Comparison of ENCODE assay signal across 36 cellular contexts in genomic region chr2:222100704-222101103, GRCh38.
"Had no signal": no experiment of that assay in that cellular context is flagged by ENCODE, and none has a peak within 500 bp of the region (broad histone marks: within the 10 kb centered on the region; RNA-seq: fewer than 3 reads in every experiment).

No MANE protein-coding gene starts in this region.

- H3K4me3 Mint-ChIP-seq: activated B cell treated with CpG ODN at 0.5 μM for 24 hours; activated CD4-positive, alpha-beta memory T cell treated with anti-CD3 and anti-CD28 coated beads, Interleukin-2, amount 10 ng/mL, durations not matched to agents 7 days and 5 days; activated CD4-positive, alpha-beta T cell treated with anti-CD3 and anti-CD28 coated beads, Interleukin-2, amount 10 ng/mL, durations not matched to agents 7 days and 5 days; activated CD8-positive, alpha-beta memory T cell treated with anti-CD3 and anti-CD28 coated beads, Interleukin-2, amount 10 ng/mL, durations not matched to agents 7 days and 5 days; activated CD8-positive, alpha-beta T cell treated with anti-CD3 and anti-CD28 coated beads, Interleukin-2, amount 10 ng/mL, durations not matched to agents 7 days and 5 days; activated naive CD4-positive, alpha-beta T cell treated with anti-CD3 and anti-CD28 coated beads, Interleukin-2, amount 10 ng/mL, durations not matched to agents 7 days and 5 days; activated naive CD4-positive, alpha-beta T cell treated with anti-CD3 and anti-CD28 coated beads, Interleukin-2, amount 50 U/mL, for 24 hours; activated naive CD8-positive, alpha-beta T cell; activated naive CD8-positive, alpha-beta T cell treated with anti-CD3 and anti-CD28 coated beads, Interleukin-2, amount 10 ng/mL, durations not matched to agents 7 days and 5 days; activated naive CD8-positive, alpha-beta T cell treated with anti-CD3 and anti-CD28 coated beads, Interleukin-2, amount 50 U/mL, for 24 hours; activated T-cell treated with anti-CD3 and anti-CD28 coated beads, Interleukin-2, amount 50 U/mL, for 24 hours; T-helper 1 cell treated with Interleukin-12 subunit alpha and Interleukin-12 subunit beta and Interleukin-4 antibody, amounts not matched to agents 30 μg/mL and 1 μg/mL, for 36 hours; T-helper 2 cell treated with Interferon-gamma antibody and Interleukin-4, amounts not matched to agents 5 μg/mL and 100 μg/mL, for 36 hours had no signal

- H3K36me3 Mint-ChIP-seq: activated CD8-positive, alpha-beta memory T cell treated with anti-CD3 and anti-CD28 coated beads, Interleukin-2, amount 10 ng/mL, durations not matched to agents 7 days and 5 days; activated naive CD4-positive, alpha-beta T cell treated with anti-CD3 and anti-CD28 coated beads, Interleukin-2, amount 10 ng/mL, durations not matched to agents 7 days and 5 days; activated naive CD4-positive, alpha-beta T cell treated with anti-CD3 and anti-CD28 coated beads, Interleukin-2, amount 50 U/mL, for 24 hours; activated naive CD8-positive, alpha-beta T cell; activated naive CD8-positive, alpha-beta T cell treated with anti-CD3 and anti-CD28 coated beads, Interleukin-2, amount 10 ng/mL, durations not matched to agents 7 days and 5 days had no signal

- ATAC-seq: activated CD8-positive, alpha-beta memory T cell treated with anti-CD3 and anti-CD28 coated beads, Interleukin-2, amount 10 ng/mL, durations not matched to agents 7 days and 5 days; activated CD8-positive, alpha-beta T cell treated with anti-CD3 and anti-CD28 coated beads, Interleukin-2, amount 10 ng/mL, durations not matched to agents 7 days and 5 days; activated naive CD8-positive, alpha-beta T cell treated with anti-CD3 and anti-CD28 coated beads, Interleukin-2, amount 50 U/mL, for 24 hours; body of pancreas had no signal

- H3K9me3 ChIP-seq: adrenal gland, body of pancreas, breast epithelium had no signal

- DNase-seq: activated B cell treated with CpG ODN at 0.5 μM for 24 hours; activated CD4-positive, alpha-beta memory T cell treated with anti-CD3 and anti-CD28 coated beads, Interleukin-2, amount 10 ng/mL, durations not matched to agents 7 days and 5 days; activated CD4-positive, alpha-beta T cell treated with anti-CD3 and anti-CD28 coated beads for 48 hours; activated CD4-positive, alpha-beta T cell treated with anti-CD3 and anti-CD28 coated beads, Interleukin-2, amount 10 ng/mL, durations not matched to agents 7 days and 5 days; activated CD4-positive, alpha-beta T cell treated with anti-CD3 and anti-CD28 coated beads, Interleukin-2, amount 50 U/mL, for 48 hours; activated CD4-positive, CD25-positive, alpha-beta regulatory T cell treated with anti-CD3 and anti-CD28 coated beads, Interleukin-2, amount 50 U/mL, for 72 hours; activated CD8-positive, alpha-beta memory T cell treated with anti-CD3 and anti-CD28 coated beads for 24 hours; activated CD8-positive, alpha-beta memory T cell treated with anti-CD3 and anti-CD28 coated beads, Interleukin-2, amount 10 ng/mL, durations not matched to agents 7 days and 5 days; activated CD8-positive, alpha-beta memory T cell treated with anti-CD3 and anti-CD28 coated beads, Interleukin-2, amount 50 U/mL, for 48 hours; activated CD8-positive, alpha-beta T cell treated with anti-CD3 and anti-CD28 coated beads, Interleukin-2, amount 10 ng/mL, durations not matched to agents 7 days and 5 days; activated effector memory CD4-positive, alpha-beta T cell treated with Interleukin-2 at 50 U/mL for 16 hours; activated gamma-delta T cell; activated naive CD4-positive, alpha-beta T cell treated with anti-CD3 and anti-CD28 coated beads, Interleukin-2, amount 10 ng/mL, durations not matched to agents 7 days and 5 days; activated naive CD4-positive, alpha-beta T cell treated with Interleukin-2 at 50 U/mL for 16 hours; activated naive CD8-positive, alpha-beta T cell treated with anti-CD3 and anti-CD28 coated beads, Interleukin-2, amount 10 ng/mL, durations not matched to agents 7 days and 5 days; activated naive CD8-positive, alpha-beta T cell treated with anti-CD3 and anti-CD28 coated beads, Interleukin-2, amount 50 U/mL, for 24 hours; activated T-cell treated with anti-CD3 and anti-CD28 coated beads, Interleukin-2, amount 50 U/mL, for 24 hours; activated T-cell treated with anti-CD3 and anti-CD28 coated beads, Interleukin-2, amount 50 U/mL, for 48 hours; adrenal gland; amniotic stem cell; aorta; body of pancreas; brain microvascular endothelial cell; central memory CD4-positive, alpha-beta T cell; T-helper 1 cell; T-helper 2 cell; T-helper 9 cell had no signal

- H3K27ac ChIP-seq: adrenal gland, body of pancreas, brain microvascular endothelial cell, breast epithelium, VCaP had no signal

- H3K4me3 ChIP-seq: adrenal gland, body of pancreas, breast epithelium had no signal

- H3K27me3 Mint-ChIP-seq: activated CD4-positive, alpha-beta memory T cell treated with anti-CD3 and anti-CD28 coated beads, Interleukin-2, amount 10 ng/mL, durations not matched to agents 7 days and 5 days; activated CD4-positive, alpha-beta T cell treated with anti-CD3 and anti-CD28 coated beads, Interleukin-2, amount 10 ng/mL, durations not matched to agents 7 days and 5 days; activated CD8-positive, alpha-beta memory T cell treated with anti-CD3 and anti-CD28 coated beads, Interleukin-2, amount 10 ng/mL, durations not matched to agents 7 days and 5 days; activated naive CD4-positive, alpha-beta T cell treated with anti-CD3 and anti-CD28 coated beads, Interleukin-2, amount 10 ng/mL, durations not matched to agents 7 days and 5 days; activated naive CD8-positive, alpha-beta T cell treated with anti-CD3 and anti-CD28 coated beads, Interleukin-2, amount 10 ng/mL, durations not matched to agents 7 days and 5 days; activated naive CD8-positive, alpha-beta T cell treated with anti-CD3 and anti-CD28 coated beads, Interleukin-2, amount 50 U/mL, for 24 hours; activated T-cell treated with anti-CD3 and anti-CD28 coated beads, Interleukin-2, amount 50 U/mL, for 24 hours had no signal

- H3K36me3 ChIP-seq: adrenal gland, brain microvascular endothelial cell, breast epithelium had no signal

- H3K4me1 ChIP-seq: adrenal gland, body of pancreas, breast epithelium had no signal

- H3K27me3 ChIP-seq: body of pancreas, brain microvascular endothelial cell had no signal

- H3K4me1 Mint-ChIP-seq: activated B cell treated with CpG ODN at 0.5 μM for 24 hours; activated CD4-positive, alpha-beta memory T cell treated with anti-CD3 and anti-CD28 coated beads, Interleukin-2, amount 10 ng/mL, durations not matched to agents 7 days and 5 days; activated CD4-positive, alpha-beta T cell treated with anti-CD3 and anti-CD28 coated beads, Interleukin-2, amount 10 ng/mL, durations not matched to agents 7 days and 5 days; activated CD8-positive, alpha-beta memory T cell treated with anti-CD3 and anti-CD28 coated beads, Interleukin-2, amount 10 ng/mL, durations not matched to agents 7 days and 5 days; activated naive CD4-positive, alpha-beta T cell treated with anti-CD3 and anti-CD28 coated beads, Interleukin-2, amount 10 ng/mL, durations not matched to agents 7 days and 5 days; activated naive CD4-positive, alpha-beta T cell treated with anti-CD3 and anti-CD28 coated beads, Interleukin-2, amount 50 U/mL, for 24 hours; activated naive CD8-positive, alpha-beta T cell treated with anti-CD3 and anti-CD28 coated beads, Interleukin-2, amount 10 ng/mL, durations not matched to agents 7 days and 5 days; activated naive CD8-positive, alpha-beta T cell treated with anti-CD3 and anti-CD28 coated beads, Interleukin-2, amount 50 U/mL, for 24 hours had no signal

- FAIRE-seq: astrocyte, TTC549 had no signal

- H3K27ac Mint-ChIP-seq: activated B cell treated with CpG ODN at 0.5 μM for 24 hours; activated CD4-positive, alpha-beta memory T cell treated with anti-CD3 and anti-CD28 coated beads, Interleukin-2, amount 10 ng/mL, durations not matched to agents 7 days and 5 days; activated CD4-positive, alpha-beta T cell treated with anti-CD3 and anti-CD28 coated beads, Interleukin-2, amount 10 ng/mL, durations not matched to agents 7 days and 5 days; activated CD8-positive, alpha-beta memory T cell treated with anti-CD3 and anti-CD28 coated beads, Interleukin-2, amount 10 ng/mL, durations not matched to agents 7 days and 5 days; activated CD8-positive, alpha-beta T cell treated with anti-CD3 and anti-CD28 coated beads, Interleukin-2, amount 10 ng/mL, durations not matched to agents 7 days and 5 days; activated naive CD4-positive, alpha-beta T cell treated with anti-CD3 and anti-CD28 coated beads, Interleukin-2, amount 10 ng/mL, durations not matched to agents 7 days and 5 days; activated naive CD4-positive, alpha-beta T cell treated with anti-CD3 and anti-CD28 coated beads, Interleukin-2, amount 50 U/mL, for 24 hours; activated naive CD8-positive, alpha-beta T cell; activated naive CD8-positive, alpha-beta T cell treated with anti-CD3 and anti-CD28 coated beads, Interleukin-2, amount 10 ng/mL, durations not matched to agents 7 days and 5 days; activated naive CD8-positive, alpha-beta T cell treated with anti-CD3 and anti-CD28 coated beads, Interleukin-2, amount 50 U/mL, for 24 hours; activated T-cell treated with anti-CD3 and anti-CD28 coated beads, Interleukin-2, amount 50 U/mL, for 24 hours; activated T-helper 2 cell treated with anti-CD3 and anti-CD28 coated beads, Interferon-gamma antibody, Interleukin-2, Interleukin-4, amounts not matched to agents 10 μg/mL and 5 μg/mL and 100 μg/mL, durations not matched to agents 14 hours and 24 hours and 36 hours; T-helper 1 cell treated with Interleukin-12 subunit alpha and Interleukin-12 subunit beta and Interleukin-4 antibody, amounts not matched to agents 30 μg/mL and 1 μg/mL, for 36 hours; T-helper 2 cell treated with Interferon-gamma antibody and Interleukin-4, amounts not matched to agents 5 μg/mL and 100 μg/mL, for 36 hours had no signal

- H3K9me3 Mint-ChIP-seq: activated B cell treated with CpG ODN at 0.5 μM for 24 hours; activated CD4-positive, alpha-beta memory T cell treated with anti-CD3 and anti-CD28 coated beads, Interleukin-2, amount 10 ng/mL, durations not matched to agents 7 days and 5 days; activated CD4-positive, alpha-beta T cell treated with anti-CD3 and anti-CD28 coated beads, Interleukin-2, amount 10 ng/mL, durations not matched to agents 7 days and 5 days; activated naive CD4-positive, alpha-beta T cell treated with anti-CD3 and anti-CD28 coated beads, Interleukin-2, amount 10 ng/mL, durations not matched to agents 7 days and 5 days; activated naive CD4-positive, alpha-beta T cell treated with anti-CD3 and anti-CD28 coated beads, Interleukin-2, amount 50 U/mL, for 24 hours; activated naive CD8-positive, alpha-beta T cell treated with anti-CD3 and anti-CD28 coated beads, Interleukin-2, amount 10 ng/mL, durations not matched to agents 7 days and 5 days; activated naive CD8-positive, alpha-beta T cell treated with anti-CD3 and anti-CD28 coated beads, Interleukin-2, amount 50 U/mL, for 24 hours; activated T-cell treated with anti-CD3 and anti-CD28 coated beads, Interleukin-2, amount 50 U/mL, for 24 hours; activated T-helper 2 cell treated with anti-CD3 and anti-CD28 coated beads, Interferon-gamma antibody, Interleukin-2, Interleukin-4, amounts not matched to agents 10 μg/mL and 5 μg/mL and 100 μg/mL, durations not matched to agents 14 hours and 24 hours and 36 hours; T-helper 1 cell treated with Interleukin-12 subunit alpha and Interleukin-12 subunit beta and Interleukin-4 antibody, amounts not matched to agents 30 μg/mL and 1 μg/mL, for 36 hours; T-helper 2 cell treated with Interferon-gamma antibody and Interleukin-4, amounts not matched to agents 5 μg/mL and 100 μg/mL, for 36 hours had no signal
